ENCODE assay signal across 1 cellular context in the genomic region with DNA sequence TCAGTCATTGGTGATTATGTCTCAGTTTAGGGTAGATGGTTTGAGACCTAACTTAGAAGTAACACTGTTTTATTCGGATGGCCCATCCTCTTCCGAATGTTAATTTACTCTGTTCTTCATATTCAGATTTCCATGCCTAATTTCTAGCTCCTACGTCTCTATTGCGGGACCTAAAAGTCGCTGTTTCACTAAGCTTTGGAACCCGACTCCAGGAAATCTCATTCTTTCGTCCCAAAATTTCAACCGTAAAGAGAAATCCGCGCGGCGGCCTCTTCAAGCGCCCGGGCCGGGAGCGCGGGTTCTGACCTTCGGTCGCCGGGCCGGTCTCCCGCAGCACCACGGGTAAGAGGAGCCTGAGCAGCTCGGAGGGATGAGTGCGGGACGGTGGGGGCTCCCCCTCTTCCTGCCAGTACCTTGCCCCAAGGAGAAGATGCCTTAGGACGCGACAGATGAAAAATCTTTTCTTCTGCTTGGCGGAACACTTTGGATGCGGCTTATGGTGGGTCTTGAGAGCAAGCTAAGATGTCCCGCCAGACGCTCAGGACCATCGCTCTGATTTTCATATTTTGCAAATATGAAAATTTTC.
TF ChIP-seq lines count a peak whose summit lies in the region.

No MANE protein-coding gene starts in this region.

TF ChIP-seq in A549, 52 proteins besides CTCF, POLR2A, EP300 and RAD21 (continued from another document):
- no peak for TF ChIP-seq TFCP2L1 (CRISPR knock-in tag; IDR thresholded peaks at IDR 0.05)
- no peak for TF ChIP-seq POLR2AphosphoS2 (conservative IDR thresholded peaks at IDR 0.05; ENCODE audit: low read length)
- TF ChIP-seq, protein P1, sequence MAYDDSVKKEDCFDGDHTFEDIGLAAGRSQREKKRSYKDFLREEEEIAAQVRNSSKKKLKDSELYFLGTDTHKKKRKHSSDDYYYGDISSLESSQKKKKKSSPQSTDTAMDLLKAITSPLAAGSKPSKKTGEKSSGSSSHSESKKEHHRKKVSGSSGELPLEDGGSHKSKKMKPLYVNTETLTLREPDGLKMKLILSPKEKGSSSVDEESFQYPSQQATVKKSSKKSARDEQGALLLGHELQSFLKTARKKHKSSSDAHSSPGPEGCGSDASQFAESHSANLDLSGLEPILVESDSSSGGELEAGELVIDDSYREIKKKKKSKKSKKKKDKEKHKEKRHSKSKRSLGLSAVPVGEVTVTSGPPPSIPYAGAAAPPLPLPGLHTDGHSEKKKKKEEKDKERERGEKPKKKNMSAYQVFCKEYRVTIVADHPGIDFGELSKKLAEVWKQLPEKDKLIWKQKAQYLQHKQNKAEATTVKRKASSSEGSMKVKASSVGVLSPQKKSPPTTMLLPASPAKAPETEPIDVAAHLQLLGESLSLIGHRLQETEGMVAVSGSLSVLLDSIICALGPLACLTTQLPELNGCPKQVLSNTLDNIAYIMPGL (CRISPR knock-in tag; IDR thresholded peaks at IDR 0.05; ENCODE audit: borderline replicate concordance), result no peak
